9 cellular contexts compared by ENCODE assay signal in the genomic region with DNA sequence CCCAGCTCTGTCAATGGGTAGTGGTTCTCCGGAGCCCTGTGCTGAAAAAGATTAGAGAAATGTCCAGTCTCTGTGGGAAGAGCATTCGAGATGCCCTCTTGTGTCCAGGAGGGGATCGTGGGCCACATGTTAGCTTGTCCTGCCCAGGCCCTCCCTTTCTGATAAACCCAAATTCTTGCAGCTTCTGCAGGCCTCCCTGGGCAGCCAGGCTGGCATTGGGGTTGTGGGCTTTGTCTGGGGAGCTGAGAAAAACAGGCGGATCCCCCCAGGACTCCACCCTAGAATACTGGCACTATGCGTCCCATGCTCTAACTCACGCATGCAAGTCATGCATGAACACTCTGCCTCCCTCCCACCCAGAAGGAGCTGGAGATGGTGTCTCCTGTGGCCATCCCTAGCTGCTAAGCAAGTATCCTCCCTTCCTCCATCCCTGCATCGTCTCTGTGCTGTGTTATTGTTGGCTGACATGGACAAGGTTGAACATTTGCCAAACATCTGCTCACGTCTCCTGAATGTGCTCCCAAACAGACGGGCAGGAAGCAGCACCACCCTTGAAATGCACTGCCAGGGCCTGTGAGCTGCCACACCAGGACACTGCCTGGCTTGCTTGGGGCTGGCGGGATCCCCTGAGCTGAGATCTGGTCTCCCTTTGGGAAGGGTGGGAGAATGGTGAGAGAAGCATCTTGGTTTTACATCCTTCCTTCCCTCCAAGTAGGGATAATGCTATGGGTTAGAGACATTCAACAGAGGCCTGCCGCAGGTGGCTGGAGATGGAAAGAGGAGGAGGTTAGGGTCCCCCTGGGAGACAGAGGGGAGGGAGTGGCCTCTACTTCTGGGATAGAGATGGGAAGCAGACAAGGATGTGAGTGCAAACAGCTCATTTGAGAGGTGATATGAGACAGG. TPM values are rescaled to one million over a fixed set of nuclear protein-coding genes. Genes with fewer than 3 reads are reported as not detected.
DNase-seq lines count a peak whose midpoint lies in the region; ATAC-seq and TF ChIP-seq lines count a peak whose summit lies in the region.
"Had no signal": no experiment of that assay in that cellular context is flagged by ENCODE, and none has a peak within 500 bp of the region (broad histone marks: within the 10 kb centered on the region; RNA-seq: fewer than 3 reads in every experiment).

No MANE protein-coding gene starts in this region.

- DNase-seq in EL = peak; percentile 50
- peak; percentile 65 for DNase-seq in NCI-H446 treated with DMSO at 0.1 percent for 48 hours (lab: John Stamatoyannopoulos, UW)
- DNase-seq in fibroblast of gingiva (ENCODE audit: low read depth) = peak; percentile 94
- DNase-seq in sciatic nerve (ENCODE audit: low spot score) = peak; percentile 70
- no peak for DNase-seq in Caco-2
- DNase-seq in DMS114 treated with DMSO at 0.1 percent for 48 hours (lab: John Stamatoyannopoulos, UW; ENCODE audit: unreplicated experiment) = no peak
- DNase-seq: activated T-cell treated with anti-CD3 and anti-CD28 coated beads, Interleukin-2, amount 50 U/mL, for 1 hour had no signal

- CTCF ChIA-PET in Caco-2 (lab: Charles Lee) = interaction anchor here (1.2 kb wide), 1 partner anchor 105 kb away, joined by 5 read pairs; no protein-coding TSS in a partner anchor

- no TSS peak for BruUV-seq in Caco-2 (replicated peaks; lab: Mats Ljungman, UMichigan)

- peak; percentile 88 for ATAC-seq in sciatic nerve
- ATAC-seq in HG02981 (IDR thresholded peaks at IDR 0.05; ENCODE audit: unreplicated experiment) = no peak
- no peak for ATAC-seq in GM21447 (IDR thresholded peaks at IDR 0.05; ENCODE audit: unreplicated experiment)

- H3K9me3 Mint-ChIP-seq in Caco-2 (ENCODE audit: unreplicated experiment) = peaks cover 8% of the 10 kb centered on the region

- H3K36me3 ChIP-seq in Caco-2 (ENCODE audit: control insufficient read depth, insufficient read depth, low read length) = no peaks in the 10 kb centered on the region

- no peak overlapping the region for H3K4me3 Mint-ChIP-seq in Caco-2 (ENCODE audit: unreplicated experiment)

- POLR2A ChIA-PET in Caco-2 (lab: Charles Lee) = no interaction called here

- no peaks in the 10 kb centered on the region for H3K4me1 Mint-ChIP-seq in Caco-2 (ENCODE audit: low read depth, unreplicated experiment)

- H3K4me3 ChIP-seq in Caco-2 (ENCODE audit: low read depth, low read length) = no peak overlapping the region

- H3K36me3 Mint-ChIP-seq in Caco-2 (ENCODE audit: insufficient read depth, unreplicated experiment) = no peaks in the 10 kb centered on the region

- intact Hi-C loops in sciatic nerve (cut with DNase I) (no loop called here), Caco-2 (cut with micrococcal nuclease; ENCODE audit: unreplicated experiment) (no loop called here)

- no peaks in the 10 kb centered on the region for H3K4me1 ChIP-seq in Caco-2

- no peak for TF ChIP-seq CTCF in Caco-2 (IDR thresholded peaks at IDR 0.05; ENCODE audit: insufficient read depth in 1 of 2, low read depth in 1 of 2, low read length in 1 of 2, severe bottlenecking in 1 of 2, unreplicated experiment in 1 of 2)

- no peaks in the 10 kb centered on the region for H3K9me3 ChIP-seq in Caco-2

- peaks cover 11% of the 10 kb centered on the region for H3K27me3 Mint-ChIP-seq in Caco-2 (ENCODE audit: insufficient read depth, unreplicated experiment)

- no peaks in the 10 kb centered on the region for H3K27me3 ChIP-seq in Caco-2 (replicated peaks; ENCODE audit: control insufficient read depth, insufficient read depth, low read length)

- H3K27ac Mint-ChIP-seq in Caco-2 (ENCODE audit: unreplicated experiment) = no peak overlapping the region

RNA-seq across cellular contexts. Expression of gene CFAP161, which starts 26.5 kb away (rescaled TPM):
- total RNA-seq in sciatic nerve = not detected
- total RNA-seq in Caco-2 (2022) = not detected in 2 replicates

RNA-seq across cellular contexts. Expression of gene IL16, which starts 36.1 kb away (rescaled TPM):
- total RNA-seq in sciatic nerve (54.0 TPM), Caco-2 (2022) (not detected in 2 replicates)

Comparison
In these comparisons a context has a peak if more than half of its experiments do, and no peak if none do; other contexts are left out.
1. DNase-seq: peak in EL (single experiment), NCI-H446 treated with DMSO at 0.1 percent for 48 hours (single experiment), fibroblast of gingiva (single experiment) and sciatic nerve (single experiment); none in Caco-2 (0 of 2) and DMS114 treated with DMSO at 0.1 percent for 48 hours (single experiment).
2. RNA of gene IL16, which starts 36.1 kb away (total RNA-seq): 54.0 TPM in sciatic nerve (single experiment); not detected in Caco-2; every median in the first group is over 10 times any median in the second.